Comparison of ENCODE assay signal across 1 cellular context in the genomic region with DNA sequence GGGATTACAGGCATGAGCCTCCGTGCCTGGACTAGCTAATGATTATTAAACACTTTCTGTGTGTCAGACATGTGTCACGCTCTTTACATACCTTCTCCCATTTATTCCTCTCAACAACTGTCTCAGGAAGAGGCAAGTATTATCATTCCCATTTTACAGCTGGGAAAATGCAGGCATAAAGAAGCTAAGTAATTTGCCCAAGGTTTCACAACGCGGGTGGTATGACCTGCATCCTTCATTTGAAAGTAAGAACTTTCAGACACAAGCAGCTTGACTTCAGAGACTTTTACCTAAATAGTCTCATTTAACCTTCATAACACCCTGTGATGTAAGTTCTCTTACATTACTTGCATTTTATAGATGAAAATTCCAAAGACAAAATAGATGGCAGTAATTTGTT.
TF ChIP-seq lines count a peak whose summit lies in the region.

No MANE protein-coding gene starts in this region.

TF ChIP-seq in IMR-90, 13 proteins besides CTCF, POLR2A, EP300 and RAD21:
- TF ChIP-seq RCOR1 (IDR thresholded peaks at IDR 0.05; ENCODE audit: insufficient replicate concordance, low read length) (no peak), SMC3 (IDR thresholded peaks at IDR 0.05; ENCODE audit: low read depth, low read length) (no peak), CEBPB (IDR thresholded peaks at IDR 0.05; ENCODE audit: low read depth, low read length) (no peak), ELK1 (IDR thresholded peaks at IDR 0.05; ENCODE audit: borderline replicate concordance, low read depth, low read length) (no peak), CHD1 (IDR thresholded peaks at IDR 0.05; ENCODE audit: low read depth, low read length) (no peak), MAZ (IDR thresholded peaks at IDR 0.05; ENCODE audit: borderline replicate concordance, low read depth, low read length) (no peak), NFE2L2 (IDR thresholded peaks at IDR 0.05; ENCODE audit: low read depth, low read length) (no peak), USF2 (IDR thresholded peaks at IDR 0.05; ENCODE audit: low read depth, low read length) (no peak), MXI1 (IDR thresholded peaks at IDR 0.05; ENCODE audit: borderline replicate concordance, low read depth, low read length) (no peak), FOS (IDR thresholded peaks at IDR 0.05; ENCODE audit: low read depth, low read length) (no peak), MAFK (IDR thresholded peaks at IDR 0.05; ENCODE audit: low read depth, low read length) (no peak), RFX5 (IDR thresholded peaks at IDR 0.05; ENCODE audit: low read depth, low read length) (no peak), BHLHE40 (IDR thresholded peaks at IDR 0.05; ENCODE audit: low read depth, low read length) (no peak)
